Comparison of ENCODE assay signal across 31 cellular contexts in genomic region chr1:82165304-82165703, GRCh38.
A peak's percentile ranks its signal among the peaks of the same experiment; 100 is the strongest.
DNase-seq lines count a peak whose midpoint lies in the region; ATAC-seq, FAIRE-seq and TF ChIP-seq lines count a peak whose summit lies in the region.
"Had no signal": no experiment of that assay in that cellular context is flagged by ENCODE, and none has a peak within 500 bp of the region (broad histone marks: within the 10 kb centered on the region; RNA-seq: fewer than 3 reads in every experiment).

No MANE protein-coding gene starts in this region.

- no peaks in the 10 kb centered on the region for H3K9me1 ChIP-seq in K562 (ENCODE audit: control insufficient read depth, insufficient read depth, low read length)

- H3K4me1 ChIP-seq in HEK293 (ENCODE audit: control insufficient read depth, insufficient read depth, low read length) (no peaks in the 10 kb centered on the region; the same call in 1 of the 2 replicates), K562 (replicated peaks in 1 of 2; ENCODE audit: control insufficient read depth in 2 of 2, insufficient read depth in 2 of 2, low read length in 2 of 2) (no peaks in the 10 kb centered on the region)
- H3K4me1 ChIP-seq: BE2C, BLaER1, Caco-2 had no signal

- TF ChIP-seq EP300 in K562 (IDR thresholded peaks at IDR 0.05; ENCODE audit: low read length) = no peak

- no peaks in the 10 kb centered on the region for H4K20me1 ChIP-seq in K562 (replicated peaks; ENCODE audit: control insufficient read depth, insufficient read depth, low read length)
- H4K20me1 ChIP-seq: BLaER1; BLaER1 treated with 17β-estradiol and CSF1 and Interleukin-3, amounts not matched to agents 10 nM and 100 nM had no signal

- no peak overlapping the region for H3K4me2 ChIP-seq in K562 (ENCODE audit: insufficient read depth, low read length)
- H3K4me2 ChIP-seq: A549; BLaER1; BLaER1 treated with 17β-estradiol and CSF1 and Interleukin-3, amounts not matched to agents 10 nM and 100 nM had no signal

- H3K9ac ChIP-seq in K562 (ENCODE audit: insufficient read depth in 1 of 2, low read depth in 2 of 2, low read length in 2 of 2) = no peak overlapping the region
- H3K9ac ChIP-seq: BLaER1; BLaER1 treated with 17β-estradiol and CSF1 and Interleukin-3, amounts not matched to agents 10 nM and 100 nM had no signal

- BruUV-seq in K562 (replicated peaks; lab: Mats Ljungman, UMichigan) = no TSS peak

- DNase-seq in K562 (ENCODE audit: extremely low read depth in 1 of 4, low spot score in 3 of 4) = no peak
- DNase-seq in SHP77 treated with DMSO at 0.1 percent for 48 hours (lab: John Stamatoyannopoulos, UW) = no peak
- DNase-seq: 8988T; ACHN; AML-193; BE2C; C1 segment of cervical spinal cord; Caco-2; Calu3; CD4-positive, alpha-beta memory T cell; CD4-positive, alpha-beta T cell; CD4-positive, CD25-positive, alpha-beta regulatory T cell; CD8-positive, alpha-beta memory T cell; CD8-positive, alpha-beta T cell; COR-L47; DMS 273 treated with DMSO at 0.1 percent for 48 hours; DMS153; DMS53; DMS79; DMS79 treated with DMSO at 0.1 percent for 48 hours; DND-41; EL had no signal

- in situ Hi-C loops in K562 (cut with MboI) = no loop called here

- no peak for TF ChIP-seq CTCF in HEK293 (tag by site-specific recombination; IDR thresholded peaks at IDR 0.05)
- no peak for TF ChIP-seq CTCF in K562 (IDR thresholded peaks at IDR 0.05 in 2 of 3, conservative IDR thresholded peaks at IDR 0.05 in 1 of 3; ENCODE audit: insufficient read depth in 2 of 3, low read depth in 1 of 3, low read length in 3 of 3)

- H3K9me3 ChIP-seq in HEK293 (ENCODE audit: control insufficient read depth, insufficient read depth, low read depth, low read length) (no peaks in the 10 kb centered on the region), K562 (replicated peaks; ENCODE audit: control insufficient read depth, insufficient read depth, low read depth, low read length) (no peaks in the 10 kb centered on the region)
- H3K9me3 ChIP-seq: A549; BE2C; BLaER1; BLaER1 treated with 17β-estradiol and CSF1 and Interleukin-3, amounts not matched to agents 10 nM and 100 nM; Caco-2 had no signal

- POLR2A ChIA-PET in HEK293 (lab: Yijun Ruan, JAX) = no interaction called here
- POLR2A ChIA-PET in K562 (lab: Yijun Ruan, JAX) = no interaction called here

- WGBS in K562 (ENCODE audit: insufficient coverage, low coverage, missing lambda C conversion rate) = 0% methylated on average over 3 of the region's 3 CpGs

- intact Hi-C loops in K562 (cut with micrococcal nuclease) = no loop called here

- no peak for FAIRE-seq in K562 (lab: Jason Lieb, UNC)
- FAIRE-seq: A204.1, A549, D721Med had no signal

- CTCF ChIA-PET in HEK293 (lab: Yijun Ruan, JAX) = no interaction called here
- CTCF ChIA-PET in K562 (lab: Yijun Ruan, JAX; ENCODE audit: low intra/inter-chr PET ratio) = no interaction called here

- TF ChIP-seq RAD21 in K562 (CRISPR knock-in tag; conservative IDR thresholded peaks at IDR 0.05 in 1 of 2, IDR thresholded peaks at IDR 0.05 in 1 of 2) = no peak

- H3K36me3 ChIP-seq in HEK293 (ENCODE audit: control insufficient read depth in 2 of 2, insufficient read depth in 1 of 2, low read length in 2 of 2) (no peaks in the 10 kb centered on the region), K562 (ENCODE audit: control insufficient read depth, insufficient read depth, low read length) (no peaks in the 10 kb centered on the region)
- H3K36me3 ChIP-seq: BE2C; BLaER1; BLaER1 treated with 17β-estradiol and CSF1 and Interleukin-3, amounts not matched to agents 10 nM and 100 nM had no signal

- no peak overlapping the region for H3K27ac ChIP-seq in HEK293 (ENCODE audit: extremely low read depth, low read depth, low read length)
- no peak overlapping the region for H3K27ac ChIP-seq in K562 (ENCODE audit: extremely low read depth, low read depth, low read length)
- H3K27ac ChIP-seq: 22Rv1; A549; BLaER1; BLaER1 treated with 17β-estradiol and CSF1 and Interleukin-3, amounts not matched to agents 10 nM and 100 nM; C4-2B had no signal

- H3K4me3 ChIP-seq in HEK293 (ENCODE audit: low read depth, low read length) = no peak overlapping the region
- H3K4me3 ChIP-seq in K562 = no peak overlapping the region
- H3K4me3 ChIP-seq: A549; BLaER1; BLaER1 treated with 17β-estradiol and CSF1 and Interleukin-3, amounts not matched to agents 10 nM and 100 nM had no signal

- no peak overlapping the region for H2AFZ ChIP-seq in K562 (ENCODE audit: low read depth, low read length)

- no peaks in the 10 kb centered on the region for H3K27me3 ChIP-seq in K562 (ENCODE audit: control insufficient read depth in 2 of 2, insufficient read depth in 2 of 2, low read length in 2 of 2)
- H3K27me3 ChIP-seq: BE2C; BLaER1; BLaER1 treated with 17β-estradiol and CSF1 and Interleukin-3, amounts not matched to agents 10 nM and 100 nM had no signal

- TF ChIP-seq POLR2A in K562 (conservative IDR thresholded peaks at IDR 0.05) = no peak

- ATAC-seq in K562 = no peak
- ATAC-seq in HG03439 (IDR thresholded peaks at IDR 0.05; ENCODE audit: unreplicated experiment) = no peak
- ATAC-seq: A549; CD8-positive, alpha-beta T cell had no signal

- no peaks in the 10 kb centered on the region for H3K79me2 ChIP-seq in K562 (ENCODE audit: control insufficient read depth, insufficient read depth, low read length)

TF ChIP-seq in HEK293, 187 proteins besides CTCF, POLR2A, EP300 and RAD21:
- TF ChIP-seq ZNF10 (tag by site-specific recombination; IDR thresholded peaks at IDR 0.05) (peak; percentile 96), ZNF324 (tag by site-specific recombination; IDR thresholded peaks at IDR 0.05) (no peak)

TF ChIP-seq in K562, 482 proteins besides CTCF, POLR2A, EP300 and RAD21:
- TF ChIP-seq NBN (IDR thresholded peaks at IDR 0.05; ENCODE audit: low read depth) (no peak), GABPB2 (CRISPR knock-in tag; conservative IDR thresholded peaks at IDR 0.05) (no peak), ZNF134 (CRISPR knock-in tag; conservative IDR thresholded peaks at IDR 0.05) (peak; percentile 79)
TF ChIP-seq in K562: peak in this region for 1.
